In the genomic region with DNA sequence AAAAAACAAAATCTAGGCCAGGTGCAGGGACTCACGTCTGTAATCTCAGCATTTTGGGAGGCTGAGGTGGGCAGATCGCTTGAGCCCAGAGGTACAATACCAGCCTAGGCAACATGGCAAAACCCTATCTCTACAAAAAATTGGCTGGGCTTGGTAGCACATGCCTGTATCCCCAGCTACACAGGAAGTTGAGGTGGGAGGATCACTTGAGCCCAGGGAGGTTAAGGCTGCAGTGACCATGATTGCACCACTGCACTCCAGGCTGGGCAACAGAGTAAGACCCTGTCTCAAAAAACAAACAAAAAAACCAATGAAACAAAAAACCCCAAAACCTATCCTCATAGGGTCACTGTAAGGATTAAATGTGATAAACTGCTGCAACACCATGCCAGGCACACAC, we compare ENCODE assay signal across 2 cellular contexts.
TF ChIP-seq lines count a peak whose summit lies in the region.

No MANE protein-coding gene starts in this region.

TF ChIP-seq in HEK293, 187 proteins besides CTCF, POLR2A, EP300 and RAD21:
- TF ChIP-seq, protein P1, sequence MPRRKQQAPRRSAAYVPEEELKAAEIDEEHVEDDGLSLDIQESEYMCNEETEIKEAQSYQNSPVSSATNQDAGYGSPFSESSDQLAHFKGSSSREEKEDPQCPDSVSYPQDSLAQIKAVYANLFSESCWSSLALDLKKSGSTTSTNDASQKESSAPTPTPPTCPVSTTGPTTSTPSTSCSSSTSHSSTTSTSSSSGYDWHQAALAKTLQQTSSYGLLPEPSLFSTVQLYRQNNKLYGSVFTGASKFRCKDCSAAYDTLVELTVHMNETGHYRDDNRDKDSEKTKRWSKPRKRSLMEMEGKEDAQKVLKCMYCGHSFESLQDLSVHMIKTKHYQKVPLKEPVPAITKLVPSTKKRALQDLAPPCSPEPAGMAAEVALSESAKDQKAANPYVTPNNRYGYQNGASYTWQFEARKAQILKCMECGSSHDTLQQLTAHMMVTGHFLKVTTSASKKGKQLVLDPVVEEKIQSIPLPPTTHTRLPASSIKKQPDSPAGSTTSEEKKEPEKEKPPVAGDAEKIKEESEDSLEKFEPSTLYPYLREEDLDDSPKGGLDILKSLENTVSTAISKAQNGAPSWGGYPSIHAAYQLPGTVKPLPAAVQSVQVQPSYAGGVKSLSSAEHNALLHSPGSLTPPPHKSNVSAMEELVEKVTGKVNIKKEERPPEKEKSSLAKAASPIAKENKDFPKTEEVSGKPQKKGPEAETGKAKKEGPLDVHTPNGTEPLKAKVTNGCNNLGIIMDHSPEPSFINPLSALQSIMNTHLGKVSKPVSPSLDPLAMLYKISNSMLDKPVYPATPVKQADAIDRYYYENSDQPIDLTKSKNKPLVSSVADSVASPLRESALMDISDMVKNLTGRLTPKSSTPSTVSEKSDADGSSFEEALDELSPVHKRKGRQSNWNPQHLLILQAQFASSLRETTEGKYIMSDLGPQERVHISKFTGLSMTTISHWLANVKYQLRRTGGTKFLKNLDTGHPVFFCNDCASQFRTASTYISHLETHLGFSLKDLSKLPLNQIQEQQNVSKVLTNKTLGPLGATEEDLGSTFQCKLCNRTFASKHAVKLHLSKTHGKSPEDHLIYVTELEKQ (tag by site-specific recombination; IDR thresholded peaks at IDR 0.05; ENCODE audit: borderline replicate concordance), result no peak
- 0 out of 2 replicates have a peak, but pooled peaks have one; percentile 32 for TF ChIP-seq ZNF121 (tag by site-specific recombination; IDR thresholded peaks at IDR 0.05)

TF ChIP-seq in K562, 482 proteins besides CTCF, POLR2A, EP300 and RAD21 (continues in another document):
- TF ChIP-seq SETDB1 (IDR thresholded peaks at IDR 0.05; ENCODE audit: low read length) (no peak), ZFP1 (CRISPR knock-in tag; IDR thresholded peaks at IDR 0.05) (no peak), RBM25 (IDR thresholded peaks at IDR 0.05; ENCODE audit: low read depth, low read length, severe bottlenecking) (peak; percentile 52), DNMT1 (IDR thresholded peaks at IDR 0.05) (no peak), GABPB1 (CRISPR knock-in tag; IDR thresholded peaks at IDR 0.05) (no peak), ZNF282 (CRISPR knock-in tag; IDR thresholded peaks at IDR 0.05) (no peak), RB1 (IDR thresholded peaks at IDR 0.05; ENCODE audit: low read depth) (no peak), VEZF1 (CRISPR knock-in tag; IDR thresholded peaks at IDR 0.05) (no peak), PTBP1 (IDR thresholded peaks at IDR 0.05; ENCODE audit: low read depth, low read length) (0 out of 2 replicates have a peak, but pooled peaks have one; percentile 13), DPF2 (IDR thresholded peaks at IDR 0.05) (peak; percentile 12; the same call in 1 of the 2 replicates), ZNF77 (CRISPR knock-in tag; IDR thresholded peaks at IDR 0.05) (no peak), E2F3 (CRISPR knock-in tag; IDR thresholded peaks at IDR 0.05) (no peak), KDM4B (IDR thresholded peaks at IDR 0.05; ENCODE audit: borderline replicate concordance in 2 of 2, low read depth in 1 of 2) (0 out of 4 replicates have a peak, but pooled peaks of 1 of the 2 experiments have one; percentile 53), ZNF57 (CRISPR knock-in tag; IDR thresholded peaks at IDR 0.05) (0 out of 2 replicates have a peak, but pooled peaks have one; percentile 1), HNRNPLL (IDR thresholded peaks at IDR 0.05; ENCODE audit: low read depth, low read length, poor library complexity, severe bottlenecking) (no peak), C11orf30 (IDR thresholded peaks at IDR 0.05; ENCODE audit: low read depth) (no peak), PRMT5 (CRISPR knock-in tag; IDR thresholded peaks at IDR 0.05) (no peak), ZBTB40 (IDR thresholded peaks at IDR 0.05) (no peak), ZBTB40 (CRISPR knock-in tag; IDR thresholded peaks at IDR 0.05) (peak; percentile 48), HCFC1 (IDR thresholded peaks at IDR 0.05; ENCODE audit: low read depth, low read length) (no peak), FOXM1 (IDR thresholded peaks at IDR 0.05; ENCODE audit: low read depth) (no peak), FOXM1 (CRISPR knock-in tag; IDR thresholded peaks at IDR 0.05; ENCODE audit: low read depth) (no peak), GMEB1 (CRISPR knock-in tag; IDR thresholded peaks at IDR 0.05) (no peak), TAF9B (IDR thresholded peaks at IDR 0.05; ENCODE audit: partially characterized antibody) (no peak), KDM1A (IDR thresholded peaks at IDR 0.05) (0 out of 4 replicates have a peak, but pooled peaks of 1 of the 2 experiments have one; percentile 43), ZNF699 (CRISPR knock-in tag; IDR thresholded peaks at IDR 0.05; ENCODE audit: insufficient replicate concordance) (peak; percentile 65), NR0B1 (IDR thresholded peaks at IDR 0.05; ENCODE audit: partially characterized antibody) (no peak), POLR2G (IDR thresholded peaks at IDR 0.05; ENCODE audit: low read depth, low read length) (no peak)
- TF ChIP-seq, protein P2, sequence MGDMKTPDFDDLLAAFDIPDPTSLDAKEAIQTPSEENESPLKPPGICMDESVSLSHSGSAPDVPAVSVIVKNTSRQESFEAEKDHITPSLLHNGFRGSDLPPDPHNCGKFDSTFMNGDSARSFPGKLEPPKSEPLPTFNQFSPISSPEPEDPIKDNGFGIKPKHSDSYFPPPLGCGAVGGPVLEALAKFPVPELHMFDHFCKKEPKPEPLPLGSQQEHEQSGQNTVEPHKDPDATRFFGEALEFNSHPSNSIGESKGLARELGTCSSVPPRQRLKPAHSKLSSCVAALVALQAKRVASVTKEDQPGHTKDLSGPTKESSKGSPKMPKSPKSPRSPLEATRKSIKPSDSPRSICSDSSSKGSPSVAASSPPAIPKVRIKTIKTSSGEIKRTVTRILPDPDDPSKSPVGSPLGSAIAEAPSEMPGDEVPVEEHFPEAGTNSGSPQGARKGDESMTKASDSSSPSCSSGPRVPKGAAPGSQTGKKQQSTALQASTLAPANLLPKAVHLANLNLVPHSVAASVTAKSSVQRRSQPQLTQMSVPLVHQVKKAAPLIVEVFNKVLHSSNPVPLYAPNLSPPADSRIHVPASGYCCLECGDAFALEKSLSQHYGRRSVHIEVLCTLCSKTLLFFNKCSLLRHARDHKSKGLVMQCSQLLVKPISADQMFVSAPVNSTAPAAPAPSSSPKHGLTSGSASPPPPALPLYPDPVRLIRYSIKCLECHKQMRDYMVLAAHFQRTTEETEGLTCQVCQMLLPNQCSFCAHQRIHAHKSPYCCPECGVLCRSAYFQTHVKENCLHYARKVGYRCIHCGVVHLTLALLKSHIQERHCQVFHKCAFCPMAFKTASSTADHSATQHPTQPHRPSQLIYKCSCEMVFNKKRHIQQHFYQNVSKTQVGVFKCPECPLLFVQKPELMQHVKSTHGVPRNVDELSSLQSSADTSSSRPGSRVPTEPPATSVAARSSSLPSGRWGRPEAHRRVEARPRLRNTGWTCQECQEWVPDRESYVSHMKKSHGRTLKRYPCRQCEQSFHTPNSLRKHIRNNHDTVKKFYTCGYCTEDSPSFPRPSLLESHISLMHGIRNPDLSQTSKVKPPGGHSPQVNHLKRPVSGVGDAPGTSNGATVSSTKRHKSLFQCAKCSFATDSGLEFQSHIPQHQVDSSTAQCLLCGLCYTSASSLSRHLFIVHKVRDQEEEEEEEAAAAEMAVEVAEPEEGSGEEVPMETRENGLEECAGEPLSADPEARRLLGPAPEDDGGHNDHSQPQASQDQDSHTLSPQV (IDR thresholded peaks at IDR 0.05), result peak; percentile 41; the same call in 1 of the 2 replicates
- TF ChIP-seq, protein P3, sequence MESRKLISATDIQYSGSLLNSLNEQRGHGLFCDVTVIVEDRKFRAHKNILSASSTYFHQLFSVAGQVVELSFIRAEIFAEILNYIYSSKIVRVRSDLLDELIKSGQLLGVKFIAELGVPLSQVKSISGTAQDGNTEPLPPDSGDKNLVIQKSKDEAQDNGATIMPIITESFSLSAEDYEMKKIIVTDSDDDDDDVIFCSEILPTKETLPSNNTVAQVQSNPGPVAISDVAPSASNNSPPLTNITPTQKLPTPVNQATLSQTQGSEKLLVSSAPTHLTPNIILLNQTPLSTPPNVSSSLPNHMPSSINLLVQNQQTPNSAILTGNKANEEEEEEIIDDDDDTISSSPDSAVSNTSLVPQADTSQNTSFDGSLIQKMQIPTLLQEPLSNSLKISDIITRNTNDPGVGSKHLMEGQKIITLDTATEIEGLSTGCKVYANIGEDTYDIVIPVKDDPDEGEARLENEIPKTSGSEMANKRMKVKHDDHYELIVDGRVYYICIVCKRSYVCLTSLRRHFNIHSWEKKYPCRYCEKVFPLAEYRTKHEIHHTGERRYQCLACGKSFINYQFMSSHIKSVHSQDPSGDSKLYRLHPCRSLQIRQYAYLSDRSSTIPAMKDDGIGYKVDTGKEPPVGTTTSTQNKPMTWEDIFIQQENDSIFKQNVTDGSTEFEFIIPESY (CRISPR knock-in tag; IDR thresholded peaks at IDR 0.05), result no peak
